8 cellular contexts compared by ENCODE assay signal in the genomic region with DNA sequence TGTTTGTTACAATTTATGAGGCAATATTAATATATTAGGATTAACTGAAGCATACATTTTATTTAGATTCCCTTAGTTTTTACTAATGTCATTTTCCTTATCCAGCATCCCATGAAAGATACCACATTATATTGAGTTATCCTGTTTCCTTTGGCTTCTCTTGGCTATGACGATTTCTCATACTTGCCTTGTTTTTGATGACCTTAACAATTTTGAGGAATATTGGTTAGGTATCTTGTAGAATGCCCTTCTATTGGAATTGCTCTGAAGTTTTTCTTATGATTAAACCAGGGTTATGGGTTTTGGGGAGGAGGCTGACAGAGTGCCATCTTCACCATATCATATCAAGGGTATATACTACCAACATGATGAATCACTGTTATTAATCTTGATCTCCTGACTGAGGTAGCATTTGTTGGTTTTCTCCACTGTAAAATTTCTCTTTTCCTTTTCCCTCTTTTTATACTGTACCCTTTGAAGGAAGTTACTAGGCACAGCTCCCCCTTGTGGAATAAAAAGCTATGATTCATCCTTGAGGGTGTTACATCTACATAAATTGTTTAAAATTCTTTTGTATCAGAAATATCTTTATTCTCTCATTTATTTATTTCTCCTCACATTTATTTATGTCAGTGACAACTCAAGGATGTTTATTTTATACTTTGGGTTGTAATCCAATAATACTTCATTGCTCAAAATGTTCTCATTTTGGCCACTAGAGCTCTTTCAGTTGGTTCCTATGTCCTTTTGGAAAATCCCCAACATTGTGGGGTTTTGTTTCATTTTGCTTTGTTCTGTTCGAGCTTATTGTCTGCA.
DNase-seq lines count a peak whose midpoint lies in the region; ATAC-seq, FAIRE-seq and TF ChIP-seq lines count a peak whose summit lies in the region.

No MANE protein-coding gene starts in this region.

- TF ChIP-seq CTCF in endothelial cell (IDR thresholded peaks at IDR 0.05; ENCODE audit: unreplicated experiment), result peak; percentile 59
- TF ChIP-seq CTCF in retinal pigment epithelial cell (conservative IDR thresholded peaks at IDR 0.05; ENCODE audit: low read depth, low read length), result peak; percentile 45

- no peaks in the 10 kb centered on the region for H3K27me3 Mint-ChIP-seq in endothelial cell (ENCODE audit: unreplicated experiment)
- peaks cover 2% of the 10 kb centered on the region for H3K27me3 Mint-ChIP-seq in activated CD4-positive, alpha-beta memory T cell treated with anti-CD3 and anti-CD28 coated beads for 36 hours

- no peaks in the 10 kb centered on the region for H3K36me3 ChIP-seq in small intestine (ENCODE audit: control insufficient read depth in 2 of 2, insufficient read depth in 2 of 2, low read length in 2 of 2)

- ATAC-seq in GM18861 (IDR thresholded peaks at IDR 0.05; ENCODE audit: unreplicated experiment), result peak; percentile 47

- H3K27ac ChIP-seq in small intestine (ENCODE audit: low read depth in 1 of 2, low read length in 1 of 2), result no peak overlapping the region

- H3K4me3 ChIP-seq in retinal pigment epithelial cell (ENCODE audit: low read length), result no peak overlapping the region
- no peak overlapping the region for H3K4me3 ChIP-seq in small intestine (ENCODE audit: low read depth in 1 of 2, low read length in 2 of 2)

- H3K4me1 ChIP-seq in small intestine (ENCODE audit: control insufficient read depth in 2 of 2, insufficient read depth in 1 of 2, low read depth in 1 of 2, low read length in 1 of 2), result no peaks in the 10 kb centered on the region

- intact Hi-C loops in activated CD4-positive, alpha-beta memory T cell treated with anti-CD3 and anti-CD28 coated beads for 36 hours (cut with micrococcal nuclease), result loop anchor here (1.0 to 10.0 kb wide), 2 partner anchors 400 to 432 kb away; no protein-coding TSS in a partner anchor

- peaks cover 0 to 1% of the 10 kb centered on the region in 2 donors for H3K27me3 ChIP-seq in small intestine (ENCODE audit: control insufficient read depth in 2 of 2, insufficient read depth in 2 of 2, low read length in 2 of 2)

- no peaks in the 10 kb centered on the region for H3K9me3 ChIP-seq in small intestine (ENCODE audit: control insufficient read depth, low read depth)

- POLR2A ChIA-PET in activated CD4-positive, alpha-beta memory T cell treated with anti-CD3 and anti-CD28 coated beads for 36 hours (lab: Charles Lee), result no interaction called here

- peaks cover 12% of the 10 kb centered on the region for H3K4me1 Mint-ChIP-seq in endothelial cell (ENCODE audit: unreplicated experiment)
- H3K4me1 Mint-ChIP-seq in activated CD4-positive, alpha-beta memory T cell treated with anti-CD3 and anti-CD28 coated beads for 36 hours (ENCODE audit: low read depth), result no peaks in the 10 kb centered on the region

- no peak overlapping the region for H3K27ac Mint-ChIP-seq in endothelial cell (ENCODE audit: unreplicated experiment)
- H3K27ac Mint-ChIP-seq in activated CD4-positive, alpha-beta memory T cell treated with anti-CD3 and anti-CD28 coated beads for 36 hours, result no peak overlapping the region

- H3K9me3 Mint-ChIP-seq in endothelial cell (ENCODE audit: unreplicated experiment), result no peaks in the 10 kb centered on the region
- no peaks in the 10 kb centered on the region for H3K9me3 Mint-ChIP-seq in activated CD4-positive, alpha-beta memory T cell treated with anti-CD3 and anti-CD28 coated beads for 36 hours

- FAIRE-seq in small intestine (lab: Jason Lieb, UNC), result no peak

- WGBS in small intestine, 3 donors, result 66 to 69% (median 67%) methylated on average over 2 of the region's 2 CpGs

- CTCF ChIA-PET in activated CD4-positive, alpha-beta memory T cell treated with anti-CD3 and anti-CD28 coated beads for 36 hours (lab: Charles Lee), result interaction anchor here (0.6 to 1.9 kb wide), 20 partner anchors 8 to 446 kb away, joined by 3 to 16 read pairs (median 4); no protein-coding TSS in a partner anchor

- DNase-seq in AML-193 (lab: John Stamatoyannopoulos, UW) (peak; percentile 10 to 30), NCI-H146 treated with DMSO at 0.1 percent for 48 hours (lab: John Stamatoyannopoulos, UW; ENCODE audit: unreplicated experiment) (peak; percentile 32), endothelial cell (ENCODE audit: low spot score) (no peak), retinal pigment epithelial cell (ENCODE audit: low read depth) (no peak), small intestine (no peak), germinal center (ENCODE audit: low spot score) (no peak)
- no peak for DNase-seq in activated CD4-positive, alpha-beta memory T cell treated with anti-CD3 and anti-CD28 coated beads for 36 hours

- H3K4me3 Mint-ChIP-seq in endothelial cell (ENCODE audit: unreplicated experiment), result no peak overlapping the region
- no peak overlapping the region for H3K4me3 Mint-ChIP-seq in activated CD4-positive, alpha-beta memory T cell treated with anti-CD3 and anti-CD28 coated beads for 36 hours

- no peaks in the 10 kb centered on the region for H3K36me3 Mint-ChIP-seq in endothelial cell (ENCODE audit: low read depth, unreplicated experiment)
- H3K36me3 Mint-ChIP-seq in activated CD4-positive, alpha-beta memory T cell treated with anti-CD3 and anti-CD28 coated beads for 36 hours, result no peaks in the 10 kb centered on the region

Comparison
In these comparisons a context has a peak if more than half of its experiments do, and no peak if none do; other contexts are left out.
1. DNase-seq: peak in AML-193 (2 of 2) and NCI-H146 treated with DMSO at 0.1 percent for 48 hours (single experiment); none in endothelial cell (single experiment), retinal pigment epithelial cell (single experiment), activated CD4-positive, alpha-beta memory T cell treated with anti-CD3 and anti-CD28 coated beads for 36 hours (single experiment), small intestine (single experiment) and germinal center (single experiment).